In genomic region chr1:229180161-229180560, GRCh38 we compare ENCODE assay signal across 2 cellular contexts.
TF ChIP-seq lines count a peak whose summit lies in the region.

No MANE protein-coding gene starts in this region.

TF ChIP-seq in GM23338, 12 proteins besides CTCF, POLR2A, EP300 and RAD21:
- TF ChIP-seq ETS1 (IDR thresholded peaks at IDR 0.05) (no peak), ZNF114 (CRISPR knock-in tag; IDR thresholded peaks at IDR 0.05) (no peak), JUNB (IDR thresholded peaks at IDR 0.05; ENCODE audit: unreplicated experiment) (no peak), EZH2phosphoT487 (IDR thresholded peaks at IDR 0.05; ENCODE audit: unreplicated experiment) (no peak), NANOG (IDR thresholded peaks at IDR 0.05; ENCODE audit: borderline replicate concordance) (no peak), STAT1 (IDR thresholded peaks at IDR 0.05; ENCODE audit: unreplicated experiment) (no peak), EZH2 (IDR thresholded peaks at IDR 0.05; ENCODE audit: low read depth, unreplicated experiment) (no peak), POLR2AphosphoS5 (IDR thresholded peaks at IDR 0.05; ENCODE audit: low read depth) (no peak), ZNF331 (CRISPR knock-in tag; IDR thresholded peaks at IDR 0.05; ENCODE audit: low read depth) (no peak), CREB1 (CRISPR knock-in tag; IDR thresholded peaks at IDR 0.05; ENCODE audit: low read depth) (no peak)
- TF ChIP-seq, protein P1, sequence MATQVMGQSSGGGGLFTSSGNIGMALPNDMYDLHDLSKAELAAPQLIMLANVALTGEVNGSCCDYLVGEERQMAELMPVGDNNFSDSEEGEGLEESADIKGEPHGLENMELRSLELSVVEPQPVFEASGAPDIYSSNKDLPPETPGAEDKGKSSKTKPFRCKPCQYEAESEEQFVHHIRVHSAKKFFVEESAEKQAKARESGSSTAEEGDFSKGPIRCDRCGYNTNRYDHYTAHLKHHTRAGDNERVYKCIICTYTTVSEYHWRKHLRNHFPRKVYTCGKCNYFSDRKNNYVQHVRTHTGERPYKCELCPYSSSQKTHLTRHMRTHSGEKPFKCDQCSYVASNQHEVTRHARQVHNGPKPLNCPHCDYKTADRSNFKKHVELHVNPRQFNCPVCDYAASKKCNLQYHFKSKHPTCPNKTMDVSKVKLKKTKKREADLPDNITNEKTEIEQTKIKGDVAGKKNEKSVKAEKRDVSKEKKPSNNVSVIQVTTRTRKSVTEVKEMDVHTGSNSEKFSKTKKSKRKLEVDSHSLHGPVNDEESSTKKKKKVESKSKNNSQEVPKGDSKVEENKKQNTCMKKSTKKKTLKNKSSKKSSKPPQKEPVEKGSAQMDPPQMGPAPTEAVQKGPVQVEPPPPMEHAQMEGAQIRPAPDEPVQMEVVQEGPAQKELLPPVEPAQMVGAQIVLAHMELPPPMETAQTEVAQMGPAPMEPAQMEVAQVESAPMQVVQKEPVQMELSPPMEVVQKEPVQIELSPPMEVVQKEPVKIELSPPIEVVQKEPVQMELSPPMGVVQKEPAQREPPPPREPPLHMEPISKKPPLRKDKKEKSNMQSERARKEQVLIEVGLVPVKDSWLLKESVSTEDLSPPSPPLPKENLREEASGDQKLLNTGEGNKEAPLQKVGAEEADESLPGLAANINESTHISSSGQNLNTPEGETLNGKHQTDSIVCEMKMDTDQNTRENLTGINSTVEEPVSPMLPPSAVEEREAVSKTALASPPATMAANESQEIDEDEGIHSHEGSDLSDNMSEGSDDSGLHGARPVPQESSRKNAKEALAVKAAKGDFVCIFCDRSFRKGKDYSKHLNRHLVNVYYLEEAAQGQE (IDR thresholded peaks at IDR 0.05; ENCODE audit: unreplicated experiment): no peak
- TF ChIP-seq, protein P2, sequence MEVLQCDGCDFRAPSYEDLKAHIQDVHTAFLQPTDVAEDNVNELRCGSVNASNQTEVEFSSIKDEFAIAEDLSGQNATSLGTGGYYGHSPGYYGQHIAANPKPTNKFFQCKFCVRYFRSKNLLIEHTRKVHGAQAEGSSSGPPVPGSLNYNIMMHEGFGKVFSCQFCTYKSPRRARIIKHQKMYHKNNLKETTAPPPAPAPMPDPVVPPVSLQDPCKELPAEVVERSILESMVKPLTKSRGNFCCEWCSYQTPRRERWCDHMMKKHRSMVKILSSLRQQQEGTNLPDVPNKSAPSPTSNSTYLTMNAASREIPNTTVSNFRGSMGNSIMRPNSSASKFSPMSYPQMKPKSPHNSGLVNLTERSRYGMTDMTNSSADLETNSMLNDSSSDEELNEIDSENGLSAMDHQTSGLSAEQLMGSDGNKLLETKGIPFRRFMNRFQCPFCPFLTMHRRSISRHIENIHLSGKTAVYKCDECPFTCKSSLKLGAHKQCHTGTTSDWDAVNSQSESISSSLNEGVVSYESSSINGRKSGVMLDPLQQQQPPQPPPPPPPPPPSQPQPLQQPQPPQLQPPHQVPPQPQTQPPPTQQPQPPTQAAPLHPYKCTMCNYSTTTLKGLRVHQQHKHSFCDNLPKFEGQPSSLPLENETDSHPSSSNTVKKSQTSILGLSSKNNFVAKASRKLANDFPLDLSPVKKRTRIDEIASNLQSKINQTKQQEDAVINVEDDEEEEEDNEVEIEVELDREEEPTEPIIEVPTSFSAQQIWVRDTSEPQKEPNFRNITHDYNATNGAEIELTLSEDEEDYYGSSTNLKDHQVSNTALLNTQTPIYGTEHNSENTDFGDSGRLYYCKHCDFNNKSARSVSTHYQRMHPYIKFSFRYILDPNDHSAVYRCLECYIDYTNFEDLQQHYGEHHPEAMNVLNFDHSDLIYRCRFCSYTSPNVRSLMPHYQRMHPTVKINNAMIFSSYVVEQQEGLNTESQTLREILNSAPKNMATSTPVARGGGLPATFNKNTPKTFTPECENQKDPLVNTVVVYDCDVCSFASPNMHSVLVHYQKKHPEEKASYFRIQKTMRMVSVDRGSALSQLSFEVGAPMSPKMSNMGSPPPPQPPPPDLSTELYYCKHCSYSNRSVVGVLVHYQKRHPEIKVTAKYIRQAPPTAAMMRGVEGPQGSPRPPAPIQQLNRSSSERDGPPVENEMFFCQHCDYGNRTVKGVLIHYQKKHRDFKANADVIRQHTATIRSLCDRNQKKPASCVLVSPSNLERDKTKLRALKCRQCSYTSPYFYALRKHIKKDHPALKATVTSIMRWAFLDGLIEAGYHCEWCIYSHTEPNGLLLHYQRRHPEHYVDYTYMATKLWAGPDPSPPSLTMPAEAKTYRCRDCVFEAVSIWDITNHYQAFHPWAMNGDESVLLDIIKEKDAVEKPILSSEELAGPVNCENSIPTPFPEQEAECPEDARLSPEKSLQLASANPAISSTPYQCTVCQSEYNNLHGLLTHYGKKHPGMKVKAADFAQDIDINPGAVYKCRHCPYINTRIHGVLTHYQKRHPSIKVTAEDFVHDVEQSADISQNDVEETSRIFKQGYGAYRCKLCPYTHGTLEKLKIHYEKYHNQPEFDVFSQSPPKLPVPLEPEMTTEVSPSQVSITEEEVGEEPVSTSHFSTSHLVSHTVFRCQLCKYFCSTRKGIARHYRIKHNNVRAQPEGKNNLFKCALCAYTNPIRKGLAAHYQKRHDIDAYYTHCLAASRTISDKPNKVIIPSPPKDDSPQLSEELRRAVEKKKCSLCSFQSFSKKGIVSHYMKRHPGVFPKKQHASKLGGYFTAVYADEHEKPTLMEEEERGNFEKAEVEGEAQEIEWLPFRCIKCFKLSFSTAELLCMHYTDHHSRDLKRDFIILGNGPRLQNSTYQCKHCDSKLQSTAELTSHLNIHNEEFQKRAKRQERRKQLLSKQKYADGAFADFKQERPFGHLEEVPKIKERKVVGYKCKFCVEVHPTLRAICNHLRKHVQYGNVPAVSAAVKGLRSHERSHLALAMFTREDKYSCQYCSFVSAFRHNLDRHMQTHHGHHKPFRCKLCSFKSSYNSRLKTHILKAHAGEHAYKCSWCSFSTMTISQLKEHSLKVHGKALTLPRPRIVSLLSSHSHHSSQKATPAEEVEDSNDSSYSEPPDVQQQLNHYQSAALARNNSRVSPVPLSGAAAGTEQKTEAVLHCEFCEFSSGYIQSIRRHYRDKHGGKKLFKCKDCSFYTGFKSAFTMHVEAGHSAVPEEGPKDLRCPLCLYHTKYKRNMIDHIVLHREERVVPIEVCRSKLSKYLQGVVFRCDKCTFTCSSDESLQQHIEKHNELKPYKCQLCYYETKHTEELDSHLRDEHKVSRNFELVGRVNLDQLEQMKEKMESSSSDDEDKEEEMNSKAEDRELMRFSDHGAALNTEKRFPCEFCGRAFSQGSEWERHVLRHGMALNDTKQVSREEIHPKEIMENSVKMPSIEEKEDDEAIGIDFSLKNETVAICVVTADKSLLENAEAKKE (CRISPR knock-in tag; IDR thresholded peaks at IDR 0.05): no peak

TF ChIP-seq in H1, 55 proteins besides CTCF, POLR2A, EP300 and RAD21:
- TF ChIP-seq BACH1 (IDR thresholded peaks at IDR 0.05; ENCODE audit: low read length) (no peak), KDM5A (IDR thresholded peaks at IDR 0.05; ENCODE audit: low read length) (no peak), ATF2 (IDR thresholded peaks at IDR 0.05; ENCODE audit: low read length) (no peak), EGR1 (IDR thresholded peaks at IDR 0.05; ENCODE audit: borderline replicate concordance, low read depth, low read length) (no peak), HDAC6 (IDR thresholded peaks at IDR 0.05; ENCODE audit: low read depth, low read length) (no peak), CREB1 (IDR thresholded peaks at IDR 0.05) (no peak), SIX5 (IDR thresholded peaks at IDR 0.05; ENCODE audit: low read depth, low read length) (no peak), SP1 (IDR thresholded peaks at IDR 0.05; ENCODE audit: low read depth, low read length) (no peak), SP4 (IDR thresholded peaks at IDR 0.05; ENCODE audit: low read length) (no peak), TBP (IDR thresholded peaks at IDR 0.05; ENCODE audit: low read depth, low read length) (no peak), RNF2 (IDR thresholded peaks at IDR 0.05; ENCODE audit: borderline replicate concordance, low read depth, low read length, missing control alignments, poor library complexity, severe bottlenecking) (no peak), SP2 (IDR thresholded peaks at IDR 0.05; ENCODE audit: low read length) (no peak), ZNF274 (IDR thresholded peaks at IDR 0.05; ENCODE audit: borderline replicate concordance, extremely low read depth, low read length) (no peak), CBX5 (IDR thresholded peaks at IDR 0.05; ENCODE audit: low read depth, low read length) (no peak), SIN3A (conservative IDR thresholded peaks at IDR 0.05 in 1 of 2, IDR thresholded peaks at IDR 0.05 in 1 of 2; ENCODE audit: low read depth in 1 of 2, low read length in 2 of 2) (no peak)
- TF ChIP-seq, protein P3, sequence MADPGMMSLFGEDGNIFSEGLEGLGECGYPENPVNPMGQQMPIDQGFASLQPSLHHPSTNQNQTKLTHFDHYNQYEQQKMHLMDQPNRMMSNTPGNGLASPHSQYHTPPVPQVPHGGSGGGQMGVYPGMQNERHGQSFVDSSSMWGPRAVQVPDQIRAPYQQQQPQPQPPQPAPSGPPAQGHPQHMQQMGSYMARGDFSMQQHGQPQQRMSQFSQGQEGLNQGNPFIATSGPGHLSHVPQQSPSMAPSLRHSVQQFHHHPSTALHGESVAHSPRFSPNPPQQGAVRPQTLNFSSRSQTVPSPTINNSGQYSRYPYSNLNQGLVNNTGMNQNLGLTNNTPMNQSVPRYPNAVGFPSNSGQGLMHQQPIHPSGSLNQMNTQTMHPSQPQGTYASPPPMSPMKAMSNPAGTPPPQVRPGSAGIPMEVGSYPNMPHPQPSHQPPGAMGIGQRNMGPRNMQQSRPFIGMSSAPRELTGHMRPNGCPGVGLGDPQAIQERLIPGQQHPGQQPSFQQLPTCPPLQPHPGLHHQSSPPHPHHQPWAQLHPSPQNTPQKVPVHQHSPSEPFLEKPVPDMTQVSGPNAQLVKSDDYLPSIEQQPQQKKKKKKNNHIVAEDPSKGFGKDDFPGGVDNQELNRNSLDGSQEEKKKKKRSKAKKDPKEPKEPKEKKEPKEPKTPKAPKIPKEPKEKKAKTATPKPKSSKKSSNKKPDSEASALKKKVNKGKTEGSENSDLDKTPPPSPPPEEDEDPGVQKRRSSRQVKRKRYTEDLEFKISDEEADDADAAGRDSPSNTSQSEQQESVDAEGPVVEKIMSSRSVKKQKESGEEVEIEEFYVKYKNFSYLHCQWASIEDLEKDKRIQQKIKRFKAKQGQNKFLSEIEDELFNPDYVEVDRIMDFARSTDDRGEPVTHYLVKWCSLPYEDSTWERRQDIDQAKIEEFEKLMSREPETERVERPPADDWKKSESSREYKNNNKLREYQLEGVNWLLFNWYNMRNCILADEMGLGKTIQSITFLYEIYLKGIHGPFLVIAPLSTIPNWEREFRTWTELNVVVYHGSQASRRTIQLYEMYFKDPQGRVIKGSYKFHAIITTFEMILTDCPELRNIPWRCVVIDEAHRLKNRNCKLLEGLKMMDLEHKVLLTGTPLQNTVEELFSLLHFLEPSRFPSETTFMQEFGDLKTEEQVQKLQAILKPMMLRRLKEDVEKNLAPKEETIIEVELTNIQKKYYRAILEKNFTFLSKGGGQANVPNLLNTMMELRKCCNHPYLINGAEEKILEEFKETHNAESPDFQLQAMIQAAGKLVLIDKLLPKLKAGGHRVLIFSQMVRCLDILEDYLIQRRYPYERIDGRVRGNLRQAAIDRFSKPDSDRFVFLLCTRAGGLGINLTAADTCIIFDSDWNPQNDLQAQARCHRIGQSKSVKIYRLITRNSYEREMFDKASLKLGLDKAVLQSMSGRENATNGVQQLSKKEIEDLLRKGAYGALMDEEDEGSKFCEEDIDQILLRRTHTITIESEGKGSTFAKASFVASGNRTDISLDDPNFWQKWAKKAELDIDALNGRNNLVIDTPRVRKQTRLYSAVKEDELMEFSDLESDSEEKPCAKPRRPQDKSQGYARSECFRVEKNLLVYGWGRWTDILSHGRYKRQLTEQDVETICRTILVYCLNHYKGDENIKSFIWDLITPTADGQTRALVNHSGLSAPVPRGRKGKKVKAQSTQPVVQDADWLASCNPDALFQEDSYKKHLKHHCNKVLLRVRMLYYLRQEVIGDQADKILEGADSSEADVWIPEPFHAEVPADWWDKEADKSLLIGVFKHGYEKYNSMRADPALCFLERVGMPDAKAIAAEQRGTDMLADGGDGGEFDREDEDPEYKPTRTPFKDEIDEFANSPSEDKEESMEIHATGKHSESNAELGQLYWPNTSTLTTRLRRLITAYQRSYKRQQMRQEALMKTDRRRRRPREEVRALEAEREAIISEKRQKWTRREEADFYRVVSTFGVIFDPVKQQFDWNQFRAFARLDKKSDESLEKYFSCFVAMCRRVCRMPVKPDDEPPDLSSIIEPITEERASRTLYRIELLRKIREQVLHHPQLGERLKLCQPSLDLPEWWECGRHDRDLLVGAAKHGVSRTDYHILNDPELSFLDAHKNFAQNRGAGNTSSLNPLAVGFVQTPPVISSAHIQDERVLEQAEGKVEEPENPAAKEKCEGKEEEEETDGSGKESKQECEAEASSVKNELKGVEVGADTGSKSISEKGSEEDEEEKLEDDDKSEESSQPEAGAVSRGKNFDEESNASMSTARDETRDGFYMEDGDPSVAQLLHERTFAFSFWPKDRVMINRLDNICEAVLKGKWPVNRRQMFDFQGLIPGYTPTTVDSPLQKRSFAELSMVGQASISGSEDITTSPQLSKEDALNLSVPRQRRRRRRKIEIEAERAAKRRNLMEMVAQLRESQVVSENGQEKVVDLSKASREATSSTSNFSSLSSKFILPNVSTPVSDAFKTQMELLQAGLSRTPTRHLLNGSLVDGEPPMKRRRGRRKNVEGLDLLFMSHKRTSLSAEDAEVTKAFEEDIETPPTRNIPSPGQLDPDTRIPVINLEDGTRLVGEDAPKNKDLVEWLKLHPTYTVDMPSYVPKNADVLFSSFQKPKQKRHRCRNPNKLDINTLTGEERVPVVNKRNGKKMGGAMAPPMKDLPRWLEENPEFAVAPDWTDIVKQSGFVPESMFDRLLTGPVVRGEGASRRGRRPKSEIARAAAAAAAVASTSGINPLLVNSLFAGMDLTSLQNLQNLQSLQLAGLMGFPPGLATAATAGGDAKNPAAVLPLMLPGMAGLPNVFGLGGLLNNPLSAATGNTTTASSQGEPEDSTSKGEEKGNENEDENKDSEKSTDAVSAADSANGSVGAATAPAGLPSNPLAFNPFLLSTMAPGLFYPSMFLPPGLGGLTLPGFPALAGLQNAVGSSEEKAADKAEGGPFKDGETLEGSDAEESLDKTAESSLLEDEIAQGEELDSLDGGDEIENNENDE (IDR thresholded peaks at IDR 0.05; ENCODE audit: insufficient replicate concordance, low read length): no peak
